Comparison of ENCODE assay signal across 10 cellular contexts in the genomic region with DNA sequence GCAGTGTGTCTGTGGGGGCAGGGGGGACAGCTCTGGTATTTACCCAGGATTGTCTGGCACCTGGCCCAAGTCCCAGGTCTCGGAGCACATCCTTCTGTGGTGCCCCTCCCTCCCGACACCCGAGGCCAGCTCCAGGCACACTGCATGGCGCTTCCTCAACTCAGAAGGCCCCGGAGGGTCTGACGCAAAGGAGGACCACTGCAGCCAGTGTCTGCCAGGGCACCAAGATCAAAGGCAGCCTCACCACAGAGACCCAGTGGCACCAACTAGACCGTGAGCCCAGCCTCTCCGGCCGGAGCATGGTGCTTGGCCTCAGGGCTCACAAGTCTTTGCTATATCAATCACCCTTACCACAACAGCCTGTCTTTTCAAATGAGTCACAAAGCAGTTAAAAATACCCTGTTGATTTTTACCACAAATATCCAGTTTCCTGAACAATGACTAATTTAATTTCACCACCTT.
DNase-seq lines count a peak whose midpoint lies in the region; ATAC-seq and TF ChIP-seq lines count a peak whose summit lies in the region.
"Had no signal": no experiment of that assay in that cellular context is flagged by ENCODE, and none has a peak within 500 bp of the region (broad histone marks: within the 10 kb centered on the region; RNA-seq: fewer than 3 reads in every experiment).

No MANE protein-coding gene starts in this region.

- H3K4me3 Mint-ChIP-seq in endothelial cell (ENCODE audit: unreplicated experiment): no peak overlapping the region
- no peak overlapping the region for H3K4me3 Mint-ChIP-seq in type B pancreatic cell
- H3K4me3 Mint-ChIP-seq: memory B cell had no signal

- no peak for TF ChIP-seq CTCF in cardiac fibroblast (IDR thresholded peaks at IDR 0.05; ENCODE audit: low read depth, low read length)
- TF ChIP-seq CTCF in endothelial cell (IDR thresholded peaks at IDR 0.05; ENCODE audit: unreplicated experiment): no peak
- TF ChIP-seq CTCF in type B pancreatic cell (conservative IDR thresholded peaks at IDR 0.05): no peak

- ATAC-seq in GM18511 (IDR thresholded peaks at IDR 0.05; ENCODE audit: unreplicated experiment) (peak; percentile 59), GM21723 (IDR thresholded peaks at IDR 0.05; ENCODE audit: unreplicated experiment) (peak; percentile 57)

- H3K27me3 Mint-ChIP-seq in endothelial cell (ENCODE audit: unreplicated experiment) (peaks cover 8% of the 10 kb centered on the region), type B pancreatic cell (no peaks in the 10 kb centered on the region)

- DNase-seq in KG1 (lab: John Stamatoyannopoulos, UW): peak; percentile 8
- peak; percentile 59 to 74 for DNase-seq in cardiac fibroblast (ENCODE audit: low read depth in 2 of 2)
- DNase-seq in GDM1 (lab: John Stamatoyannopoulos, UW): no peak
- no peak for DNase-seq in endothelial cell (ENCODE audit: low spot score)
- no peak for DNase-seq in dedifferentiated amniotic fluid mesenchymal stem cell (ENCODE audit: extremely low spot score)
- no peak for DNase-seq in type B pancreatic cell (ENCODE audit: extremely low spot score, unreplicated experiment)

- peaks cover 52% of the 10 kb centered on the region for H3K4me1 Mint-ChIP-seq in endothelial cell (ENCODE audit: unreplicated experiment)
- H3K4me1 Mint-ChIP-seq in type B pancreatic cell (ENCODE audit: unreplicated experiment): peaks cover 8% of the 10 kb centered on the region

- H3K27ac Mint-ChIP-seq in endothelial cell (ENCODE audit: unreplicated experiment): no peak overlapping the region
- no peak overlapping the region for H3K27ac Mint-ChIP-seq in type B pancreatic cell
- H3K27ac Mint-ChIP-seq: memory B cell had no signal

- no peak overlapping the region for H3K4me3 ChIP-seq in cardiac fibroblast (replicated peaks in 1 of 2; ENCODE audit: low read depth in 2 of 2, low read length in 2 of 2)
- H3K4me3 ChIP-seq: SK-N-MC had no signal

- H3K36me3 Mint-ChIP-seq in endothelial cell (ENCODE audit: low read depth, unreplicated experiment): peaks cover 49% of the 10 kb centered on the region
- H3K36me3 Mint-ChIP-seq in type B pancreatic cell: peaks cover 10% of the 10 kb centered on the region
- H3K36me3 Mint-ChIP-seq: memory B cell had no signal

- H3K9me3 Mint-ChIP-seq in endothelial cell (ENCODE audit: unreplicated experiment) (no peaks in the 10 kb centered on the region), type B pancreatic cell (no peaks in the 10 kb centered on the region)
- H3K9me3 Mint-ChIP-seq: memory B cell had no signal

Comparison
In these comparisons a context has a peak if more than half of its experiments do, and no peak if none do; other contexts are left out.
1. DNase-seq: peak in KG1 (single experiment) and cardiac fibroblast (2 of 2); none in GDM1 (single experiment), endothelial cell (single experiment), dedifferentiated amniotic fluid mesenchymal stem cell (single experiment) and type B pancreatic cell (single experiment).